Comparison of ENCODE assay signal across 20 cellular contexts in genomic region chr1:1967879-1968278, GRCh38. TPM values are rescaled to one million over a fixed set of nuclear protein-coding genes. Genes with fewer than 3 reads are reported as not detected.
A peak's percentile ranks its signal among the peaks of the same experiment; 100 is the strongest.
DNase-seq lines count a peak whose midpoint lies in the region; ATAC-seq, FAIRE-seq and TF ChIP-seq lines count a peak whose summit lies in the region.
"Had no signal": no experiment of that assay in that cellular context is flagged by ENCODE, and none has a peak within 500 bp of the region (broad histone marks: within the 10 kb centered on the region; RNA-seq: fewer than 3 reads in every experiment).

No MANE protein-coding gene starts in this region.

- peaks cover 3% of the 10 kb centered on the region for H3K27me3 Mint-ChIP-seq in stimulated activated naive CD8-positive, alpha-beta T cell treated with anti-CD3 and anti-CD28 coated beads, Interleukin-15, Interleukin-2, amounts not matched to agents 100 ng/mL and 50 ng/mL, for 24 hours
- H3K27me3 Mint-ChIP-seq in stimulated activated naive CD8-positive, alpha-beta T cell treated with anti-CD3 and anti-CD28 coated beads, Interleukin-15, amount 100 ng/mL, for 72 hours: peaks cover 9% of the 10 kb centered on the region
- H3K27me3 Mint-ChIP-seq in glutamatergic neuron (ENCODE audit: unreplicated experiment): peaks cover 11% of the 10 kb centered on the region
- H3K27me3 Mint-ChIP-seq: CD4-positive, CD25-positive, alpha-beta regulatory T cell had no signal

- no peak for TF ChIP-seq CTCF in K562 (IDR thresholded peaks at IDR 0.05 in 2 of 3, conservative IDR thresholded peaks at IDR 0.05 in 1 of 3; ENCODE audit: insufficient read depth in 2 of 3, low read depth in 1 of 3, low read length in 3 of 3)
- no peak for TF ChIP-seq CTCF in glutamatergic neuron (IDR thresholded peaks at IDR 0.05; ENCODE audit: partially characterized antibody, unreplicated experiment)

- TF ChIP-seq POLR2A in K562 (conservative IDR thresholded peaks at IDR 0.05): no peak

- CTCF ChIA-PET in K562 (lab: Yijun Ruan, JAX; ENCODE audit: low intra/inter-chr PET ratio): no interaction called here

- 7% methylated on average over 3 of the region's 3 CpGs for WGBS in K562 (ENCODE audit: insufficient coverage, low coverage, missing lambda C conversion rate)

- TF ChIP-seq RAD21 in K562 (CRISPR knock-in tag; conservative IDR thresholded peaks at IDR 0.05 in 1 of 2, IDR thresholded peaks at IDR 0.05 in 1 of 2): no peak

- no peak for FAIRE-seq in K562 (lab: Jason Lieb, UNC)
- FAIRE-seq: A204.1, D721Med, G401.6, GM12892, GM18507, HTR-8/SVneo had no signal

- no peak overlapping the region for H3K4me3 Mint-ChIP-seq in stimulated activated naive CD8-positive, alpha-beta T cell treated with anti-CD3 and anti-CD28 coated beads, Interleukin-15, Interleukin-2, amounts not matched to agents 100 ng/mL and 50 ng/mL, for 24 hours
- no peak overlapping the region for H3K4me3 Mint-ChIP-seq in stimulated activated naive CD8-positive, alpha-beta T cell treated with anti-CD3 and anti-CD28 coated beads, Interleukin-15, amount 100 ng/mL, for 72 hours
- peak overlapping the region; percentile 18 for H3K4me3 Mint-ChIP-seq in glutamatergic neuron (ENCODE audit: unreplicated experiment)
- H3K4me3 Mint-ChIP-seq: CD4-positive, CD25-positive, alpha-beta regulatory T cell; CD8-positive, alpha-beta memory T cell; GM23338 had no signal

- no peak for DNase-seq in stimulated activated naive CD8-positive, alpha-beta T cell treated with anti-CD3 and anti-CD28 coated beads, Interleukin-15, amount 100 ng/mL, for 72 hours
- DNase-seq in K562 (ENCODE audit: extremely low read depth in 1 of 4, low spot score in 3 of 4): no peak
- DNase-seq in glutamatergic neuron: no peak
- no peak for DNase-seq in HuH-7.5 (ENCODE audit: low spot score)
- DNase-seq in NOMO-1 treated with DMSO at 0.1 percent for 48 hours (lab: John Stamatoyannopoulos, UW; ENCODE audit: unreplicated experiment): no peak
- DNase-seq: ACHN; BE2C; C1 segment of cervical spinal cord; Caco-2; CD4-positive, CD25-positive, alpha-beta regulatory T cell; CD8-positive, alpha-beta memory T cell; H7 had no signal

- no peak overlapping the region for H3K9ac ChIP-seq in K562 (ENCODE audit: insufficient read depth in 1 of 2, low read depth in 2 of 2, low read length in 2 of 2)

- no peak for ATAC-seq in stimulated activated naive CD8-positive, alpha-beta T cell treated with anti-CD3 and anti-CD28 coated beads, Interleukin-15, amount 100 ng/mL, for 72 hours
- ATAC-seq in K562: no peak
- ATAC-seq: GM23338 had no signal

- in situ Hi-C loops in K562 (cut with MboI): no loop called here

- TF ChIP-seq EP300 in K562 (IDR thresholded peaks at IDR 0.05; ENCODE audit: low read length): no peak

- POLR2A ChIA-PET in K562 (lab: Yijun Ruan, JAX): interaction anchor here (1.0 kb wide), 1 partner anchor 72 kb away, joined by 4 read pairs; no protein-coding TSS in a partner anchor

- H3K27me3 ChIP-seq in K562 (ENCODE audit: control insufficient read depth in 2 of 2, insufficient read depth in 2 of 2, low read length in 2 of 2): peaks cover 36 to 74% of the 10 kb centered on the region in 2 experiments

- H3K79me2 ChIP-seq in K562 (ENCODE audit: control insufficient read depth, insufficient read depth, low read length): no peaks in the 10 kb centered on the region

- H3K27ac ChIP-seq in K562 (ENCODE audit: extremely low read depth, low read depth, low read length): no peak overlapping the region

- intact Hi-C loops in K562 (cut with micrococcal nuclease): no loop called here

- no peak overlapping the region for H2AFZ ChIP-seq in K562 (ENCODE audit: low read depth, low read length)
- H2AFZ ChIP-seq: GM23338 had no signal

- H3K27ac Mint-ChIP-seq in stimulated activated naive CD8-positive, alpha-beta T cell treated with anti-CD3 and anti-CD28 coated beads, Interleukin-15, Interleukin-2, amounts not matched to agents 100 ng/mL and 50 ng/mL, for 24 hours: peak overlapping the region; percentile 1
- H3K27ac Mint-ChIP-seq in stimulated activated naive CD8-positive, alpha-beta T cell treated with anti-CD3 and anti-CD28 coated beads, Interleukin-15, amount 100 ng/mL, for 72 hours: no peak overlapping the region
- H3K27ac Mint-ChIP-seq in glutamatergic neuron (ENCODE audit: unreplicated experiment): no peak overlapping the region
- H3K27ac Mint-ChIP-seq: CD4-positive, CD25-positive, alpha-beta regulatory T cell; GM23338 had no signal

- H3K4me2 ChIP-seq in K562 (ENCODE audit: insufficient read depth, low read length): no peak overlapping the region
- H3K4me2 ChIP-seq: GM23338 had no signal

- peaks cover 3% of the 10 kb centered on the region for H3K9me3 Mint-ChIP-seq in stimulated activated naive CD8-positive, alpha-beta T cell treated with anti-CD3 and anti-CD28 coated beads, Interleukin-15, Interleukin-2, amounts not matched to agents 100 ng/mL and 50 ng/mL, for 24 hours
- no peaks in the 10 kb centered on the region for H3K9me3 Mint-ChIP-seq in stimulated activated naive CD8-positive, alpha-beta T cell treated with anti-CD3 and anti-CD28 coated beads, Interleukin-15, amount 100 ng/mL, for 72 hours
- H3K9me3 Mint-ChIP-seq in glutamatergic neuron (ENCODE audit: unreplicated experiment): peaks cover 4% of the 10 kb centered on the region
- H3K9me3 Mint-ChIP-seq: CD8-positive, alpha-beta memory T cell had no signal

- no peaks in the 10 kb centered on the region for H3K4me1 Mint-ChIP-seq in stimulated activated naive CD8-positive, alpha-beta T cell treated with anti-CD3 and anti-CD28 coated beads, Interleukin-15, Interleukin-2, amounts not matched to agents 100 ng/mL and 50 ng/mL, for 24 hours (ENCODE audit: low read depth)
- H3K4me1 Mint-ChIP-seq in stimulated activated naive CD8-positive, alpha-beta T cell treated with anti-CD3 and anti-CD28 coated beads, Interleukin-15, amount 100 ng/mL, for 72 hours: no peaks in the 10 kb centered on the region
- no peaks in the 10 kb centered on the region for H3K4me1 Mint-ChIP-seq in glutamatergic neuron (ENCODE audit: low read depth, unreplicated experiment)
- H3K4me1 Mint-ChIP-seq: CD8-positive, alpha-beta memory T cell had no signal

- H4K20me1 ChIP-seq in K562 (replicated peaks; ENCODE audit: control insufficient read depth, insufficient read depth, low read length): peaks cover 12% of the 10 kb centered on the region

- BruUV-seq in K562 (replicated peaks; lab: Mats Ljungman, UMichigan): no TSS peak

- no peaks in the 10 kb centered on the region for H3K9me1 ChIP-seq in K562 (ENCODE audit: control insufficient read depth, insufficient read depth, low read length)

- H3K36me3 Mint-ChIP-seq in stimulated activated naive CD8-positive, alpha-beta T cell treated with anti-CD3 and anti-CD28 coated beads, Interleukin-15, Interleukin-2, amounts not matched to agents 100 ng/mL and 50 ng/mL, for 24 hours (ENCODE audit: low read depth): no peaks in the 10 kb centered on the region
- peaks cover 5% of the 10 kb centered on the region for H3K36me3 Mint-ChIP-seq in glutamatergic neuron (ENCODE audit: unreplicated experiment)
- H3K36me3 Mint-ChIP-seq: CD4-positive, CD25-positive, alpha-beta regulatory T cell had no signal

- peaks cover 6% of the 10 kb centered on the region for H3K9me3 ChIP-seq in K562 (replicated peaks; ENCODE audit: control insufficient read depth, insufficient read depth, low read depth, low read length)
- H3K9me3 ChIP-seq: Caco-2 had no signal

- no peaks in the 10 kb centered on the region for H3K36me3 ChIP-seq in K562 (ENCODE audit: control insufficient read depth, insufficient read depth, low read length)
- H3K36me3 ChIP-seq: BE2C had no signal

- peaks cover 0 to 28% of the 10 kb centered on the region in 2 experiments; a peak in 1 of 5 replicates for H3K4me1 ChIP-seq in K562 (replicated peaks in 1 of 2; ENCODE audit: control insufficient read depth in 2 of 2, insufficient read depth in 2 of 2, low read length in 2 of 2)
- H3K4me1 ChIP-seq: BE2C, Caco-2 had no signal

- H3K4me3 ChIP-seq in K562: no peak overlapping the region
- H3K4me3 ChIP-seq: GM23338 had no signal

RNA-seq across cellular contexts. Expression of gene CFAP74, which starts 35.7 kb away (rescaled TPM):
- not detected in 2 replicates for total RNA-seq in K562 (2011; cell fraction: chromatin; rRNA removed; ENCODE audit: low replicate concordance)
- total RNA-seq in K562 (2011; cell fraction: nucleolus; rRNA removed): not detected in 2 replicates
- total RNA-seq in K562 (2011; cell fraction: nucleoplasm; rRNA removed): not detected in 2 replicates
- total RNA-seq in K562 (2014; rRNA removed): 0.04 and 0.05 TPM in 2 replicates
- total RNA-seq in K562 (2014; rRNA removed; fragmentation: Illumina TruSeq; extraction: Trizol): 0.15 and 0.41 TPM in 2 replicates
- total RNA-seq in K562 (2015; rRNA removed; fragmentation: Illumina TruSeq; extraction: Trizol): 0.08 TPM in 1 of 2 replicates, not detected in the other
- not detected in 2 replicates for total RNA-seq in K562 (2021)
- polyA plus RNA-seq in K562 (2011; rRNA removed): not detected in 2 replicates
- polyA plus RNA-seq in K562 (2011; cell fraction: cytosol; rRNA removed): not detected in 2 replicates
- not detected in 2 replicates for polyA plus RNA-seq in K562 (2011; cell fraction: nucleus; rRNA removed)
- 0.05 and 2.2 TPM in 2 replicates for polyA plus RNA-seq in K562 (2012)
- polyA plus RNA-seq in K562 (2014; fragmentation: Illumina TruSeq; extraction: Trizol): not detected in 2 replicates
- polyA plus RNA-seq in K562 (2014; fragmentation: Nextera tagmentation; extraction: Ambion mirVana): not detected
- 0.03 and 0.04 TPM in 2 replicates for polyA plus RNA-seq in K562 (2014; rRNA removed)
- polyA minus RNA-seq in K562 (2011; rRNA and poly(A)+ RNA removed): not detected in 2 replicates
- not detected in 2 replicates for polyA minus RNA-seq in K562 (2011; cell fraction: cytosol; rRNA and poly(A)+ RNA removed)
- not detected in 2 replicates for polyA minus RNA-seq in K562 (2011; cell fraction: nucleus; rRNA and poly(A)+ RNA removed)
- total RNA-seq in glutamatergic neuron (ENCODE audit: unreplicated experiment): not detected
- total RNA-seq: Caco-2; CD4-positive, CD25-positive, alpha-beta regulatory T cell; CD8-positive, alpha-beta memory T cell; GM23338; H7 had no signal
- polyA plus RNA-seq: CD4-positive, CD25-positive, alpha-beta regulatory T cell; CD8-positive, alpha-beta memory T cell had no signal

RNA-seq across cellular contexts. Expression of gene TMEM52, which starts 48.8 kb away (rescaled TPM):
- total RNA-seq in K562 (2011; cell fraction: chromatin; rRNA removed; ENCODE audit: low replicate concordance): 5.7 and 20.2 TPM in 2 replicates
- total RNA-seq in K562 (2011; cell fraction: nucleolus; rRNA removed): 23.0 and 23.7 TPM in 2 replicates
- 12.5 and 15.1 TPM in 2 replicates for total RNA-seq in K562 (2011; cell fraction: nucleoplasm; rRNA removed)
- total RNA-seq in K562 (2014; rRNA removed) (19.2 and 24.9 TPM in 2 replicates), K562 (2014; rRNA removed; fragmentation: Illumina TruSeq; extraction: Trizol) (1.9 and 4.3 TPM in 2 replicates), K562 (2015; rRNA removed; fragmentation: Illumina TruSeq; extraction: Trizol) (6.8 and 7.9 TPM in 2 replicates), K562 (2021) (21.5 and 22.5 TPM in 2 replicates), glutamatergic neuron (ENCODE audit: unreplicated experiment) (5.4 TPM)
- polyA plus RNA-seq in K562 (2011; rRNA removed) (6.8 and 10.6 TPM in 2 replicates), K562 (2014; fragmentation: Illumina TruSeq; extraction: Trizol) (14.1 and 18.1 TPM in 2 replicates), K562 (2014; fragmentation: Nextera tagmentation; extraction: Ambion mirVana) (1 to 10 TPM in 1 of 2 experiments, under 1 TPM in 1; 0.37 to 1.4 TPM), K562 (2014; rRNA removed) (15.3 and 17.2 TPM in 2 replicates)
- polyA plus RNA-seq in K562 (2011; cell fraction: cytosol; rRNA removed): 17.0 and 45.9 TPM in 2 replicates
- polyA plus RNA-seq in K562 (2011; cell fraction: nucleus; rRNA removed): 31.9 and 53.9 TPM in 2 replicates
- polyA plus RNA-seq in K562 (2012): 8.9 and 9.5 TPM in 2 replicates
- 2.1 and 3.8 TPM in 2 replicates for polyA minus RNA-seq in K562 (2011; rRNA and poly(A)+ RNA removed)
- polyA minus RNA-seq in K562 (2011; cell fraction: cytosol; rRNA and poly(A)+ RNA removed): 8.1 and 9.6 TPM in 2 replicates
- 5.1 and 6.1 TPM in 2 replicates for polyA minus RNA-seq in K562 (2011; cell fraction: nucleus; rRNA and poly(A)+ RNA removed)

RNA-seq across cellular contexts. Expression of gene GABRD, which starts 51.3 kb away (rescaled TPM):
- not detected in 2 replicates for total RNA-seq in K562 (2011; cell fraction: chromatin; rRNA removed; ENCODE audit: low replicate concordance)
- not detected in 2 replicates for total RNA-seq in K562 (2011; cell fraction: nucleolus; rRNA removed)
- total RNA-seq in K562 (2011; cell fraction: nucleoplasm; rRNA removed): not detected in 2 replicates
- total RNA-seq in K562 (2014; rRNA removed): not detected in 2 replicates
- total RNA-seq in K562 (2014; rRNA removed; fragmentation: Illumina TruSeq; extraction: Trizol): 0.07 TPM in 1 of 2 replicates, not detected in the other
- total RNA-seq in K562 (2015; rRNA removed; fragmentation: Illumina TruSeq; extraction: Trizol): not detected in 2 replicates
- not detected in 2 replicates for total RNA-seq in K562 (2021)
- polyA plus RNA-seq in K562 (2011; rRNA removed): not detected in 2 replicates
- not detected in 2 replicates for polyA plus RNA-seq in K562 (2011; cell fraction: cytosol; rRNA removed)
- not detected in 2 replicates for polyA plus RNA-seq in K562 (2011; cell fraction: nucleus; rRNA removed)
- polyA plus RNA-seq in K562 (2012): 0.04 and 0.07 TPM in 2 replicates
- not detected in 2 replicates for polyA plus RNA-seq in K562 (2014; fragmentation: Illumina TruSeq; extraction: Trizol)
- polyA plus RNA-seq in K562 (2014; fragmentation: Nextera tagmentation; extraction: Ambion mirVana): not detected
- not detected in 2 replicates for polyA plus RNA-seq in K562 (2014; rRNA removed)
- polyA minus RNA-seq in K562 (2011; rRNA and poly(A)+ RNA removed): not detected in 2 replicates
- not detected in 2 replicates for polyA minus RNA-seq in K562 (2011; cell fraction: cytosol; rRNA and poly(A)+ RNA removed)
- polyA minus RNA-seq in K562 (2011; cell fraction: nucleus; rRNA and poly(A)+ RNA removed): not detected in 2 replicates
- 2.5 TPM for total RNA-seq in glutamatergic neuron (ENCODE audit: unreplicated experiment)
- total RNA-seq: CD8-positive, alpha-beta memory T cell had no signal
- polyA plus RNA-seq: CD4-positive, CD25-positive, alpha-beta regulatory T cell; CD8-positive, alpha-beta memory T cell had no signal

RNA-seq across cellular contexts. Expression of gene CALML6, which starts 52.8 kb away (rescaled TPM):
- 0.56 and 0.69 TPM in 2 replicates for total RNA-seq in K562 (2011; cell fraction: chromatin; rRNA removed; ENCODE audit: low replicate concordance)
- 0.33 and 0.39 TPM in 2 replicates for total RNA-seq in K562 (2011; cell fraction: nucleolus; rRNA removed)
- total RNA-seq in K562 (2011; cell fraction: nucleoplasm; rRNA removed): not detected in 2 replicates
- total RNA-seq in K562 (2014; rRNA removed): not detected in 2 replicates
- not detected in 2 replicates for total RNA-seq in K562 (2014; rRNA removed; fragmentation: Illumina TruSeq; extraction: Trizol)
- not detected in 2 replicates for total RNA-seq in K562 (2015; rRNA removed; fragmentation: Illumina TruSeq; extraction: Trizol)
- total RNA-seq in K562 (2021): not detected in 2 replicates
- polyA plus RNA-seq in K562 (2011; rRNA removed): 0.14 TPM in 1 of 2 replicates, not detected in the other
- not detected in 2 replicates for polyA plus RNA-seq in K562 (2011; cell fraction: cytosol; rRNA removed)
- polyA plus RNA-seq in K562 (2011; cell fraction: nucleus; rRNA removed): 0.10 and 0.68 TPM in 2 replicates
- 0.08 and 0.53 TPM in 2 replicates for polyA plus RNA-seq in K562 (2012)
- polyA plus RNA-seq in K562 (2014; fragmentation: Illumina TruSeq; extraction: Trizol): not detected in 2 replicates
- polyA plus RNA-seq in K562 (2014; fragmentation: Nextera tagmentation; extraction: Ambion mirVana): not detected
- 0.16 TPM in 1 of 2 replicates, not detected in the other for polyA plus RNA-seq in K562 (2014; rRNA removed)
- polyA minus RNA-seq in K562 (2011; rRNA and poly(A)+ RNA removed): not detected in 2 replicates
- not detected in 2 replicates for polyA minus RNA-seq in K562 (2011; cell fraction: cytosol; rRNA and poly(A)+ RNA removed)
- not detected in 2 replicates for polyA minus RNA-seq in K562 (2011; cell fraction: nucleus; rRNA and poly(A)+ RNA removed)
- 5.2 TPM for total RNA-seq in glutamatergic neuron (ENCODE audit: unreplicated experiment)
- total RNA-seq: CD4-positive, CD25-positive, alpha-beta regulatory T cell had no signal
- polyA plus RNA-seq: CD4-positive, CD25-positive, alpha-beta regulatory T cell; CD8-positive, alpha-beta memory T cell; GM23338 had no signal
